Comparison of ENCODE assay signal across 12 cellular contexts in genomic region chr7:108406474-108406873, GRCh38. TPM values are rescaled to one million over a fixed set of nuclear protein-coding genes. Genes with fewer than 3 reads are reported as not detected.
DNase-seq lines count a peak whose midpoint lies in the region; ATAC-seq and TF ChIP-seq lines count a peak whose summit lies in the region.
"Had no signal": no experiment of that assay in that cellular context is flagged by ENCODE, and none has a peak within 500 bp of the region (broad histone marks: within the 10 kb centered on the region; RNA-seq: fewer than 3 reads in every experiment).

No MANE protein-coding gene starts in this region.

- no peaks in the 10 kb centered on the region for H3K79me2 ChIP-seq in hepatocyte

- no peak overlapping the region for H2BK5ac ChIP-seq in IMR-90 (ENCODE audit: low read depth, low read length, poor library complexity, severe bottlenecking)

- BruUV-seq in A673 (replicated peaks; lab: Mats Ljungman, UMichigan) (no TSS peak), IMR-90 (replicated peaks; lab: Mats Ljungman, UMichigan) (no TSS peak)

- in situ Hi-C loops in IMR-90 (cut with MboI; ENCODE audit: low sequenced_read_pairs) = no loop called here

- H3K4me2 ChIP-seq in IMR-90 (ENCODE audit: low read depth, low read length) = no peak overlapping the region
- H3K4me2 ChIP-seq in hepatocyte = no peak overlapping the region

- no peak overlapping the region for H2AK5ac ChIP-seq in IMR-90 (ENCODE audit: low read depth, low read length)

- no peak overlapping the region for H4K8ac ChIP-seq in IMR-90 (ENCODE audit: low read depth in 2 of 2, low read length in 2 of 2)

- H3K9me1 ChIP-seq in IMR-90 (ENCODE audit: insufficient read depth, low read length) = no peaks in the 10 kb centered on the region

- H3K4ac ChIP-seq in IMR-90 (ENCODE audit: low read depth, low read length) = no peak overlapping the region

- H3K27ac ChIP-seq in A673 (ENCODE audit: low read depth, low read length, poor library complexity, severe bottlenecking) = peak overlapping the region; percentile 68
- H3K27ac ChIP-seq in IMR-90 (ENCODE audit: insufficient read depth, low read length) = no peak overlapping the region
- peak overlapping the region in 3 of 4 donors; percentile 18 to 31 (median 25) for H3K27ac ChIP-seq in body of pancreas
- H3K27ac ChIP-seq in hepatocyte = peak overlapping the region; percentile 11

- H3K4me1 ChIP-seq in A673 (ENCODE audit: insufficient read depth, low read length, poor library complexity, severe bottlenecking) (peaks cover 62% of the 10 kb centered on the region), IMR-90 (ENCODE audit: control insufficient read depth, insufficient read depth, low read length) (no peaks in the 10 kb centered on the region), body of pancreas (peaks cover 56% of the 10 kb centered on the region), hepatocyte (ENCODE audit: insufficient read depth) (peaks cover 11% of the 10 kb centered on the region)

- H3K36me3 ChIP-seq in A673 (ENCODE audit: insufficient read depth, low read length, poor library complexity, severe bottlenecking) = no peaks in the 10 kb centered on the region
- no peaks in the 10 kb centered on the region for H3K36me3 ChIP-seq in IMR-90 (ENCODE audit: control insufficient read depth, insufficient read depth, low read length)
- no peaks in the 10 kb centered on the region for H3K36me3 ChIP-seq in body of pancreas (replicated peaks in 1 of 2; ENCODE audit: insufficient read depth in 1 of 2, low read depth in 2 of 2)
- no peaks in the 10 kb centered on the region for H3K36me3 ChIP-seq in hepatocyte (replicated peaks; ENCODE audit: insufficient read depth, low read depth)

- no peak overlapping the region for H2BK15ac ChIP-seq in IMR-90 (ENCODE audit: low read depth, low read length)

- no peak overlapping the region for H4K91ac ChIP-seq in IMR-90 (ENCODE audit: insufficient read depth, low read depth, low read length)

- no peak overlapping the region for H3K23ac ChIP-seq in IMR-90 (ENCODE audit: low read depth, low read length)

- H3K27me3 ChIP-seq in A673 (replicated peaks; ENCODE audit: insufficient read depth, low read depth, low read length, poor library complexity) = no peaks in the 10 kb centered on the region
- H3K27me3 ChIP-seq in IMR-90 (ENCODE audit: control insufficient read depth, insufficient read depth, low read length) = peaks cover 23% of the 10 kb centered on the region
- no peaks in the 10 kb centered on the region for H3K27me3 ChIP-seq in body of pancreas
- no peaks in the 10 kb centered on the region for H3K27me3 ChIP-seq in hepatocyte

- intact Hi-C loops in A673 (cut with micrococcal nuclease; ENCODE audit: unreplicated experiment) (no loop called here), IMR-90 (cut with micrococcal nuclease) (no loop called here), body of pancreas (cut with DNase I) (no loop called here), Right ventricle myocardium superior (cut with DNase I) (no loop called here)

- no peaks in the 10 kb centered on the region for H3K9me3 ChIP-seq in A673 (ENCODE audit: low read depth, low read length, poor library complexity, severe bottlenecking)
- no peaks in the 10 kb centered on the region for H3K9me3 ChIP-seq in IMR-90 (ENCODE audit: control insufficient read depth, insufficient read depth, low read length)
- no peaks in the 10 kb centered on the region for H3K9me3 ChIP-seq in body of pancreas
- no peaks in the 10 kb centered on the region for H3K9me3 ChIP-seq in hepatocyte (ENCODE audit: low read depth)

- H2AK9ac ChIP-seq in IMR-90 (replicated peaks; ENCODE audit: low read depth, low read length, poor library complexity) = no peak overlapping the region

- no peak overlapping the region for H3K14ac ChIP-seq in IMR-90 (replicated peaks; ENCODE audit: low read depth, low read length)

- POLR2A ChIA-PET in A673 (lab: Charles Lee; ENCODE audit: low non-redundant PET) (no interaction called here), IMR-90 (lab: Charles Lee; ENCODE audit: unreplicated experiment) (no interaction called here)

- H4K20me1 ChIP-seq in IMR-90 (ENCODE audit: insufficient read depth, low read length) = no peaks in the 10 kb centered on the region
- H4K20me1 ChIP-seq in hepatocyte (ENCODE audit: insufficient read depth, poor library complexity, severe bottlenecking) = no peaks in the 10 kb centered on the region

- no peak overlapping the region for H2BK20ac ChIP-seq in IMR-90 (ENCODE audit: low read depth, low read length)

- no peak overlapping the region for H2BK120ac ChIP-seq in IMR-90 (ENCODE audit: low read depth, low read length)

- H3K4me3 ChIP-seq in A673 (ENCODE audit: low read depth, low read length, poor library complexity, severe bottlenecking) (no peak overlapping the region), IMR-90 (ENCODE audit: insufficient read depth, low read depth, low read length) (no peak overlapping the region), body of pancreas (no peak overlapping the region), hepatocyte (no peak overlapping the region)

- dilution Hi-C loops in IMR-90 (cut with HindIII; ENCODE audit: low sequenced_read_pairs, unreplicated experiment) = no loop called here

- H3K9ac ChIP-seq in IMR-90 (ENCODE audit: low read depth, low read length) = no peak overlapping the region

- no peak overlapping the region for H4K5ac ChIP-seq in IMR-90 (ENCODE audit: low read depth, low read length)

- no peaks in the 10 kb centered on the region for H3K79me1 ChIP-seq in IMR-90 (ENCODE audit: low read depth in 1 of 2, low read length in 2 of 2)

- peak; percentile 48 for ATAC-seq in IMR-90 (ENCODE audit: low read depth)
- peak; percentile 74 for ATAC-seq in body of pancreas
- ATAC-seq in Right ventricle myocardium superior (ENCODE audit: poor library complexity) = no peak
- ATAC-seq in GM19351 (IDR thresholded peaks at IDR 0.05; ENCODE audit: unreplicated experiment) = no peak
- ATAC-seq: activated T-helper 17 cell treated with anti-CD3 and anti-CD28 coated beads, Interleukin-2, amount 50 U/mL, for 72 hours had no signal

- CTCF ChIA-PET in A673 (lab: Charles Lee) = no interaction called here
- CTCF ChIA-PET in IMR-90 (lab: Yijun Ruan, JAX) = no interaction called here

- H3K18ac ChIP-seq in IMR-90 (ENCODE audit: low read depth, low read length) = no peak overlapping the region

- no peaks in the 10 kb centered on the region for H3K9me2 ChIP-seq in hepatocyte (replicated peaks; ENCODE audit: insufficient read depth)

- TF ChIP-seq POLR2A in IMR-90 (IDR thresholded peaks at IDR 0.05; ENCODE audit: low read depth, low read length) (no peak), body of pancreas (IDR thresholded peaks at IDR 0.05) (no peak)

- no peak for TF ChIP-seq RAD21 in IMR-90 (IDR thresholded peaks at IDR 0.05; ENCODE audit: low read length)

- DNase-seq in A673 (ENCODE audit: low spot score) (peak; percentile 61), IMR-90 (peak; percentile 22), body of pancreas (peak in 1 of 4 donors; percentile 17), hepatocyte (ENCODE audit: low spot score) (peak; percentile 30), Right ventricle myocardium superior (no peak), NOMO-1 (lab: John Stamatoyannopoulos, UW; ENCODE audit: unreplicated experiment in 2 of 2) (no peak), NCI-H524 (lab: John Stamatoyannopoulos, UW) (no peak)
- DNase-seq: activated CD4-positive, alpha-beta T cell treated with anti-CD3 and anti-CD28 coated beads, Interleukin-2, amount 10 ng/mL, durations not matched to agents 7 days and 5 days; central memory CD4-positive, alpha-beta T cell; erythroblast had no signal

- TF ChIP-seq CTCF in A673 (conservative IDR thresholded peaks at IDR 0.05; ENCODE audit: low read depth, low read length) (no peak), IMR-90 (conservative IDR thresholded peaks at IDR 0.05; ENCODE audit: low read depth, low read length) (no peak), body of pancreas (IDR thresholded peaks at IDR 0.05) (no peak), hepatocyte (IDR thresholded peaks at IDR 0.05; ENCODE audit: poor library complexity) (no peak)

- no peak overlapping the region for H3K56ac ChIP-seq in IMR-90 (ENCODE audit: extremely low read depth, insufficient read depth, low read length)

- H2AFZ ChIP-seq in IMR-90 (replicated peaks; ENCODE audit: low read length, poor library complexity) (no peak overlapping the region), hepatocyte (no peak overlapping the region)

TF ChIP-seq in IMR-90, 13 proteins besides CTCF, POLR2A, EP300 and RAD21 (continues in another document):
- no peak for TF ChIP-seq CEBPB (IDR thresholded peaks at IDR 0.05; ENCODE audit: low read depth, low read length)
- no peak for TF ChIP-seq SMC3 (IDR thresholded peaks at IDR 0.05; ENCODE audit: low read depth, low read length)
- no peak for TF ChIP-seq MAFK (IDR thresholded peaks at IDR 0.05; ENCODE audit: low read depth, low read length)
- no peak for TF ChIP-seq BHLHE40 (IDR thresholded peaks at IDR 0.05; ENCODE audit: low read depth, low read length)
- no peak for TF ChIP-seq NFE2L2 (IDR thresholded peaks at IDR 0.05; ENCODE audit: low read depth, low read length)
- no peak for TF ChIP-seq MAZ (IDR thresholded peaks at IDR 0.05; ENCODE audit: borderline replicate concordance, low read depth, low read length)
- no peak for TF ChIP-seq CHD1 (IDR thresholded peaks at IDR 0.05; ENCODE audit: low read depth, low read length)
- TF ChIP-seq RFX5 (IDR thresholded peaks at IDR 0.05; ENCODE audit: low read depth, low read length) = no peak
- no peak for TF ChIP-seq FOS (IDR thresholded peaks at IDR 0.05; ENCODE audit: low read depth, low read length)
- TF ChIP-seq USF2 (IDR thresholded peaks at IDR 0.05; ENCODE audit: low read depth, low read length) = no peak
- TF ChIP-seq RCOR1 (IDR thresholded peaks at IDR 0.05; ENCODE audit: insufficient replicate concordance, low read length) = no peak
- TF ChIP-seq MXI1 (IDR thresholded peaks at IDR 0.05; ENCODE audit: borderline replicate concordance, low read depth, low read length) = no peak

RNA-seq across cellular contexts. Expression of gene NRCAM, which starts 49.8 kb away (rescaled TPM):
- 43.4 and 45.7 TPM in 2 replicates for total RNA-seq in A673 (2021)
- 0.83 and 1.1 TPM in 2 replicates for total RNA-seq in IMR-90 (2012; rRNA removed)
- polyA plus RNA-seq in IMR-90 (2012; rRNA removed) = 0.43 and 0.46 TPM in 2 replicates
- 0.08 and 0.10 TPM in 2 replicates for polyA plus RNA-seq in IMR-90 (2012; cell fraction: cytosol; rRNA removed)
- 0.15 and 0.48 TPM in 2 replicates for polyA plus RNA-seq in IMR-90 (2012; cell fraction: nucleus; rRNA removed; ENCODE audit: low replicate concordance)
- 10 to 100 TPM; 39.4 to 49.8 TPM for total RNA-seq in body of pancreas
- total RNA-seq in hepatocyte = 34.4 and 41.5 TPM in 2 replicates
- 6.4 and 16.0 TPM in 2 replicates for polyA plus RNA-seq in hepatocyte
- 0.27 TPM for total RNA-seq in Right ventricle myocardium superior
- total RNA-seq: activated T-helper 17 cell treated with anti-CD3 and anti-CD28 coated beads, Interleukin-2, amount 50 U/mL, for 72 hours had no signal

Comparison
In these comparisons a context has a peak if more than half of its experiments do, and no peak if none do; other contexts are left out.
1. DNase-seq: peak in A673 (single experiment), IMR-90 (single experiment) and hepatocyte (single experiment); none in Right ventricle myocardium superior (single experiment), NOMO-1 (0 of 2) and NCI-H524 (0 of 2).
2. ATAC-seq: peak in IMR-90 (single experiment) and body of pancreas (single experiment); none in Right ventricle myocardium superior (single experiment) and GM19351 (single experiment).
3. RNA of gene NRCAM, which starts 49.8 kb away (total RNA-seq): 39.4 to 49.8 TPM in body of pancreas, 43.4 to 45.7 TPM in A673 and 34.4 to 41.5 TPM in hepatocyte; 0.83 to 1.1 TPM in IMR-90 and 0.27 TPM in Right ventricle myocardium superior (single experiment); every median in the first group is over 10 times any median in the second.